9 cellular contexts compared by ENCODE assay signal in the genomic region with DNA sequence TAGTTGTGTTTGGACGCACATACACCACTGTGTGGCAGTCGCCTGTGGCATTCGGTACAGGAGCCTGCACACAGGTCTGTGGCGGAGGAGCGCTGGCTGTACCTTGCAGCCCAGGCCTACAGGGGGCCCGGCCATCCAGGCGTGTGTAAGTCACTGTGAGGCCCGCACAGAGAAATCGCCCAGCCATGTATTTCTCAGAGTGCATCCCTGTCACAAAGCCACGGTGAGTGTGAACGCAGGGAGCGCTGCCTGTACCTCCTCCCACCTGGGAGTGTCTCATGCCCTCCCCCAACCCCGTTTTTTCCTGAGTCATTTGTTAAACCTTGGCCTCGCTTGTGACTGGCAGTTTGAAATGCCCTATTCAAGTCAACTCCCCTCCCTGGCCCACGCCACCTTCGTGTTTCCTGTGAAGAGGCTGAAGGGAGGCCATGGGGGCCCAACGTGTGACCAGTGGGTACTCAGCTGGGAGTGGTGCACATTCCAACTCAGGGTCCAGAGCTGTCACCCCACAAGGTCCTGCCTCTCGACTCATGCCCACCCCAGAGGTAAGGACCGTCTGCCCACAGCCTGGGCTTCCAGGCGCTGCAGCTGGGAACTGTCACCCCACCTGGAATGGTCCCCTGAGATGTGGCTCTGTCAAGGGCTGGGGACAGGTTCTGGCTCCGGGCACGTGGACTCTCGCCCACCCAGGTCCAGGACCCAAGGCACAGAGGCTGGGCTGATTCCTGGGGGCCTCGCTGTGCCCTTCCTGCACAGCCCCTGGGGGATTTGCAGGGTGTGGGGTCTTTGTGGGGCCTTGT. TPM values are rescaled to one million over a fixed set of nuclear protein-coding genes. Genes with fewer than 3 reads are reported as not detected.
DNase-seq lines count a peak whose midpoint lies in the region; ATAC-seq and TF ChIP-seq lines count a peak whose summit lies in the region.
"Had no signal": no experiment of that assay in that cellular context is flagged by ENCODE, and none has a peak within 500 bp of the region (broad histone marks: within the 10 kb centered on the region; RNA-seq: fewer than 3 reads in every experiment).

No MANE protein-coding gene starts in this region.

- peak overlapping the region; percentile 21 for H3K4me3 Mint-ChIP-seq in CD4-positive, alpha-beta T cell
- H3K4me3 Mint-ChIP-seq in T-cell, result no peak overlapping the region

- peak; percentile 56 for TF ChIP-seq CTCF in CD4-positive, alpha-beta T cell (IDR thresholded peaks at IDR 0.05)
- TF ChIP-seq CTCF in epithelial cell of proximal tubule (conservative IDR thresholded peaks at IDR 0.05; ENCODE audit: low read depth, low read length) (peak; percentile 46), transverse colon (IDR thresholded peaks at IDR 0.05) (peak in 2 of 5 experiments; percentile 12 to 25), uterus (IDR thresholded peaks at IDR 0.05) (no peak)

- intact Hi-C loops in CD4-positive, alpha-beta T cell (cut with DNase I, micrococcal nuclease), result loop anchor here in 1 of 2 experiments (1.0 kb wide), 2 partner anchors 13 to 82 kb away; no protein-coding TSS in a partner anchor
- intact Hi-C loops in transverse colon (cut with DNase I; ENCODE audit: low total_unique reads), result no loop called here
- intact Hi-C loops in uterus (cut with DNase I; ENCODE audit: low total_unique reads), result no loop called here

- POLR2A ChIA-PET in CD4-positive, alpha-beta T cell (lab: Charles Lee), result interaction anchor here (0.8 to 5.4 kb wide), 16 partner anchors 8 to 137 kb away, joined by 4 to 138 read pairs (median 14); a partner anchor contains a TSS
- POLR2A ChIA-PET in T-cell (lab: Charles Lee), result interaction anchor here in 1 of 2 donors (0.7 to 0.8 kb wide), 2 partner anchors 33 to 79 kb away, joined by 3 to 4 read pairs; no protein-coding TSS in a partner anchor

- H3K4me1 Mint-ChIP-seq in CD4-positive, alpha-beta T cell (ENCODE audit: low read depth), result peaks cover 40% of the 10 kb centered on the region
- H3K4me1 Mint-ChIP-seq in T-cell, result peaks cover 13 to 42% (median 42%) of the 10 kb centered on the region in 3 donors

- H3K4me1 ChIP-seq in transverse colon (peaks cover 10 to 27% (median 22%) of the 10 kb centered on the region in 4 donors), uterus (no peaks in the 10 kb centered on the region)
- H3K4me1 ChIP-seq: breast epithelium had no signal

- no peak for TF ChIP-seq EP300 in transverse colon (IDR thresholded peaks at IDR 0.05; ENCODE audit: low read depth)

- no peaks in the 10 kb centered on the region for H3K9me3 Mint-ChIP-seq in CD4-positive, alpha-beta T cell
- H3K9me3 Mint-ChIP-seq in T-cell, result no peaks in the 10 kb centered on the region

- H3K36me3 ChIP-seq in transverse colon (no peaks in the 10 kb centered on the region), uterus (no peaks in the 10 kb centered on the region)
- H3K36me3 ChIP-seq: breast epithelium had no signal

- peaks cover 6% of the 10 kb centered on the region for H3K36me3 Mint-ChIP-seq in CD4-positive, alpha-beta T cell (ENCODE audit: low read depth)
- peaks cover 4% of the 10 kb centered on the region for H3K36me3 Mint-ChIP-seq in T-cell

- CTCF ChIA-PET in CD4-positive, alpha-beta T cell (lab: Charles Lee), result interaction anchor here (1.0 to 1.5 kb wide), 4 partner anchors 8 to 56 kb away, joined by 3 read pairs; no protein-coding TSS in a partner anchor
- CTCF ChIA-PET in T-cell (lab: Charles Lee), result no interaction called here

- peak in 7 of 10 experiments; percentile 28 to 55 (median 49) for DNase-seq in CD4-positive, alpha-beta T cell
- DNase-seq in T-cell (peak in 30 of 34 experiments; percentile 30 to 74 (median 52)), epithelial cell of proximal tubule (ENCODE audit: low read depth) (no peak), transverse colon (peak; percentile 43), uterus (no peak), T-helper 9 cell (no peak)
- DNase-seq in central memory CD4-positive, alpha-beta T cell, result no peak

- in situ Hi-C loops in transverse colon (cut with MboI; ENCODE audit: low pct_ligation_motif_present in 1 of 4, low pct_unique_long_range_greater_than_20kb in 1 of 4, low sequenced_read_pairs in 3 of 4), result no loop called here

- no peak overlapping the region for H3K27ac Mint-ChIP-seq in CD4-positive, alpha-beta T cell
- no peak overlapping the region for H3K27ac Mint-ChIP-seq in T-cell

- no peaks in the 10 kb centered on the region for H3K27me3 ChIP-seq in CD4-positive, alpha-beta T cell (ENCODE audit: control insufficient read depth, insufficient read depth, low read length)
- H3K27me3 ChIP-seq in transverse colon, result no peaks in the 10 kb centered on the region
- no peaks in the 10 kb centered on the region for H3K27me3 ChIP-seq in uterus
- H3K27me3 ChIP-seq: breast epithelium had no signal

- H3K27ac ChIP-seq in CD4-positive, alpha-beta T cell (ENCODE audit: low read depth, low read length), result peak overlapping the region; percentile 82
- peak overlapping the region; percentile 50 to 83 (median 70) for H3K27ac ChIP-seq in transverse colon
- no peak overlapping the region for H3K27ac ChIP-seq in uterus
- H3K27ac ChIP-seq: breast epithelium had no signal

- WGBS in transverse colon (ENCODE audit: low coverage in 1 of 2), 2 donors, result 75% methylated on average over 24 of the region's 24 CpGs; no CpG with 5 or more reads in 1 of the 2 donors

- no peaks in the 10 kb centered on the region for H3K27me3 Mint-ChIP-seq in CD4-positive, alpha-beta T cell
- no peaks in the 10 kb centered on the region for H3K27me3 Mint-ChIP-seq in T-cell

- ATAC-seq in CD4-positive, alpha-beta T cell (ENCODE audit: poor library complexity), result no peak
- ATAC-seq in GM21723 (IDR thresholded peaks at IDR 0.05; ENCODE audit: unreplicated experiment), result peak; percentile 54
- peak in 1 of 4 experiments; percentile 7 for ATAC-seq in T-cell (replicated peaks in 1 of 4)

- H3K4me3 ChIP-seq in epithelial cell of proximal tubule (ENCODE audit: low read depth, low read length) (no peak overlapping the region), transverse colon (no peak overlapping the region), uterus (no peak overlapping the region)
- H3K4me3 ChIP-seq: breast epithelium had no signal

- TF ChIP-seq POLR2A in transverse colon (IDR thresholded peaks at IDR 0.05) (no peak), uterus (IDR thresholded peaks at IDR 0.05) (no peak)

- no peaks in the 10 kb centered on the region for H3K9me3 ChIP-seq in CD4-positive, alpha-beta T cell (ENCODE audit: control insufficient read depth, low read length)
- H3K9me3 ChIP-seq in transverse colon, result no peaks in the 10 kb centered on the region
- no peaks in the 10 kb centered on the region for H3K9me3 ChIP-seq in uterus
- H3K9me3 ChIP-seq: breast epithelium had no signal

RNA-seq across cellular contexts. Expression of a gene that starts 11.6 kb away (rescaled TPM):
- total RNA-seq in CD4-positive, alpha-beta T cell, result 100 to 1,000 TPM; 181 to 184 TPM
- total RNA-seq in T-cell, result 100 to 1,000 TPM; 223 to 267 (median 238) TPM
- 25.7 and 26.8 TPM in 2 replicates for total RNA-seq in epithelial cell of proximal tubule
- total RNA-seq in transverse colon, result 10 to 100 TPM in 1 of 4 donors, 1 to 10 TPM in 3; 4.4 to 15.6 (median 8.5) TPM
- 10 to 100 TPM in 3 of 4 donors, 1 to 10 TPM in 1; 8.5 to 31.6 (median 17.2) TPM for total RNA-seq in uterus

RNA-seq across cellular contexts. Expression of a gene that starts 35.1 kb away (rescaled TPM):
- total RNA-seq in CD4-positive, alpha-beta T cell, result under 1 TPM; 0.47 to 0.52 TPM
- total RNA-seq in T-cell, result 1 to 10 TPM in 3 of 5 donors, under 1 TPM in 2; 0.92 to 4.5 (median 2.6) TPM
- total RNA-seq in epithelial cell of proximal tubule, result not detected in 2 replicates
- total RNA-seq in transverse colon, result not detected
- total RNA-seq in uterus, result not detected
- total RNA-seq: breast epithelium had no signal

Comparison
In these comparisons a context has a peak if more than half of its experiments do, and no peak if none do; other contexts are left out.
1. DNase-seq: peak in CD4-positive, alpha-beta T cell (7 of 10), T-cell (30 of 34) and transverse colon (single experiment); none in epithelial cell of proximal tubule (single experiment), central memory CD4-positive, alpha-beta T cell (single experiment), uterus (0 of 2) and T-helper 9 cell (single experiment).
2. H3K27ac ChIP-seq: peak in CD4-positive, alpha-beta T cell (single experiment) and transverse colon (4 of 4); none in uterus (0 of 2).
3. CTCF ChIP-seq: peak in CD4-positive, alpha-beta T cell (single experiment) and epithelial cell of proximal tubule (single experiment); none in uterus (0 of 4).